In genomic region chr5:159409801-159410200, GRCh38 we compare ENCODE assay signal across 10 cellular contexts.
DNase-seq lines count a peak whose midpoint lies in the region; ATAC-seq lines count a peak whose summit lies in the region.
"Had no signal": no experiment of that assay in that cellular context is flagged by ENCODE, and none has a peak within 500 bp of the region (broad histone marks: within the 10 kb centered on the region; RNA-seq: fewer than 3 reads in every experiment).

No MANE protein-coding gene starts in this region.

- intact Hi-C loops in posterior cingulate gyrus (cut with DNase I) = no loop called here
- intact Hi-C loops in left cardiac atrium (cut with DNase I) = loop anchor here in 1 of 2 donors (10.0 kb wide), 1 partner anchor 125 kb away; no protein-coding TSS in a partner anchor

- peak; percentile 14 for DNase-seq in activated T-cell treated with anti-CD3 and anti-CD28 coated beads for 24 hours (ENCODE audit: low read depth)
- DNase-seq in activated T-cell treated with anti-CD3 and anti-CD28 coated beads for 4 hours = no peak
- peak; percentile 55 for DNase-seq in iris pigment epithelial cell (ENCODE audit: low read depth)
- DNase-seq in posterior cingulate gyrus = no peak
- DNase-seq in left cardiac atrium = no peak
- no peak for DNase-seq in NCI-H1417 treated with DMSO at 0.1 percent for 48 hours (lab: John Stamatoyannopoulos, UW)
- DNase-seq: ACHN, NCI-H2081 treated with DMSO at 0.1 percent for 48 hours had no signal

- peak; percentile 41 for ATAC-seq in GM21786 (IDR thresholded peaks at IDR 0.05; ENCODE audit: unreplicated experiment)
- peak; percentile 62 for ATAC-seq in HG03442 (IDR thresholded peaks at IDR 0.05; ENCODE audit: unreplicated experiment)
- no peak for ATAC-seq in left cardiac atrium

Comparison
In these comparisons a context has a peak if more than half of its experiments do, and no peak if none do; other contexts are left out.
1. DNase-seq: peak in activated T-cell treated with anti-CD3 and anti-CD28 coated beads for 24 hours (single experiment) and iris pigment epithelial cell (single experiment); none in activated T-cell treated with anti-CD3 and anti-CD28 coated beads for 4 hours (single experiment), posterior cingulate gyrus (0 of 10), left cardiac atrium (single experiment) and NCI-H1417 treated with DMSO at 0.1 percent for 48 hours (single experiment).
2. ATAC-seq: peak in GM21786 (single experiment) and HG03442 (single experiment); none in left cardiac atrium (0 of 2).